22 cellular contexts compared by ENCODE assay signal in genomic region chr5:166677891-166678290, GRCh38.
DNase-seq lines count a peak whose midpoint lies in the region; ATAC-seq and TF ChIP-seq lines count a peak whose summit lies in the region.
"Had no signal": no experiment of that assay in that cellular context is flagged by ENCODE, and none has a peak within 500 bp of the region (broad histone marks: within the 10 kb centered on the region; RNA-seq: fewer than 3 reads in every experiment).

No MANE protein-coding gene starts in this region.

- H2AFZ ChIP-seq in GM23338: no peak overlapping the region

- H3F3A ChIP-seq in GM23338 (replicated peaks; ENCODE audit: low read depth): no peaks in the 10 kb centered on the region

- peaks cover 10% of the 10 kb centered on the region; the same call in 2 of the 3 replicates for H3K9me3 Mint-ChIP-seq in GM23338

- no peak overlapping the region for H3K27ac Mint-ChIP-seq in GM23338
- H3K27ac Mint-ChIP-seq: B cell; CD4-positive, alpha-beta T cell; CD8-positive, alpha-beta T cell had no signal

- H3K9ac ChIP-seq in HUES48 (ENCODE audit: low read depth, low read length): no peak overlapping the region
- H3K9ac ChIP-seq: BLaER1 treated with 17β-estradiol and CSF1 and Interleukin-3, amounts not matched to agents 10 nM and 100 nM had no signal

- no peaks in the 10 kb centered on the region for H3K9me3 ChIP-seq in HUES48 (ENCODE audit: control insufficient read depth, insufficient read depth, low read length)
- H3K9me3 ChIP-seq: A549 had no signal

- H4K20me1 ChIP-seq in GM23338 (replicated peaks; ENCODE audit: insufficient read depth): no peaks in the 10 kb centered on the region
- H4K20me1 ChIP-seq: BLaER1 treated with 17β-estradiol and CSF1 and Interleukin-3, amounts not matched to agents 10 nM and 100 nM had no signal

- ATAC-seq in GM23338 (no peak), GM21390 (IDR thresholded peaks at IDR 0.05; ENCODE audit: unreplicated experiment) (no peak)
- ATAC-seq: A549; CD8-positive, alpha-beta T cell; GM12878 had no signal

- H3K36me3 ChIP-seq in GM23338 (ENCODE audit: insufficient read depth): no peaks in the 10 kb centered on the region
- H3K36me3 ChIP-seq in HUES48 (ENCODE audit: control insufficient read depth, insufficient read depth, low read length): no peaks in the 10 kb centered on the region
- H3K36me3 ChIP-seq: BLaER1 treated with 17β-estradiol and CSF1 and Interleukin-3, amounts not matched to agents 10 nM and 100 nM had no signal

- DNase-seq in GM23338 (ENCODE audit: low spot score) (no peak), amniotic epithelial cell (ENCODE audit: low read depth) (peak; percentile 17), renal cortical epithelial cell (ENCODE audit: low read depth) (peak; percentile 15), T-helper 9 cell (no peak), NCI-H2227 treated with DMSO at 0.1 percent for 48 hours (lab: John Stamatoyannopoulos, UW) (no peak)
- DNase-seq: AML-193; Caco-2; Calu3; CD4-positive, alpha-beta T cell; CD8-positive, alpha-beta T cell; DMS79; DND-41; EL; GDM1 had no signal

- no peaks in the 10 kb centered on the region for H3K27me3 Mint-ChIP-seq in GM23338 (ENCODE audit: insufficient read depth, low read depth, poor library complexity)
- H3K27me3 Mint-ChIP-seq: B cell; CD4-positive, alpha-beta T cell had no signal

- no peaks in the 10 kb centered on the region for H3K27me3 ChIP-seq in GM23338 (ENCODE audit: insufficient read depth)
- no peaks in the 10 kb centered on the region for H3K27me3 ChIP-seq in HUES48 (ENCODE audit: control insufficient read depth, insufficient read depth, low read length)
- H3K27me3 ChIP-seq: BLaER1 treated with 17β-estradiol and CSF1 and Interleukin-3, amounts not matched to agents 10 nM and 100 nM had no signal

- H3K4me1 ChIP-seq in GM23338 (ENCODE audit: insufficient read depth): peaks cover 25% of the 10 kb centered on the region
- peaks cover 24% of the 10 kb centered on the region for H3K4me1 ChIP-seq in HUES48 (ENCODE audit: control insufficient read depth, insufficient read depth, low read length)
- H3K4me1 ChIP-seq: A549, Caco-2 had no signal

- H3K4me3 ChIP-seq in GM23338 (no peak overlapping the region), HUES48 (ENCODE audit: low read depth, low read length) (peak overlapping the region; percentile 35; the same call in 1 of the 2 replicates)
- H3K4me3 ChIP-seq: A549; BLaER1 treated with 17β-estradiol and CSF1 and Interleukin-3, amounts not matched to agents 10 nM and 100 nM; GM12878 had no signal

- peaks cover 19% of the 10 kb centered on the region for H3K4me1 Mint-ChIP-seq in GM23338
- H3K4me1 Mint-ChIP-seq: B cell had no signal

- peaks cover 9% of the 10 kb centered on the region; the same call in 2 of the 3 replicates for H3K36me3 Mint-ChIP-seq in GM23338 (ENCODE audit: low read depth)
- H3K36me3 Mint-ChIP-seq: CD8-positive, alpha-beta T cell had no signal

- peak overlapping the region; percentile 46 for H3K4me2 ChIP-seq in GM23338
- H3K4me2 ChIP-seq: A549; BLaER1 treated with 17β-estradiol and CSF1 and Interleukin-3, amounts not matched to agents 10 nM and 100 nM had no signal

- H3K79me2 ChIP-seq in GM23338 (replicated peaks; ENCODE audit: insufficient read depth): no peaks in the 10 kb centered on the region

- H3K27ac ChIP-seq in GM23338 (ENCODE audit: low read depth) (no peak overlapping the region), HUES48 (ENCODE audit: low read depth, low read length) (peak overlapping the region; percentile 40)
- H3K27ac ChIP-seq: 22Rv1; A549; BLaER1 treated with 17β-estradiol and CSF1 and Interleukin-3, amounts not matched to agents 10 nM and 100 nM; C4-2B had no signal

- no peak for TF ChIP-seq CTCF in GM23338 (conservative IDR thresholded peaks at IDR 0.05; ENCODE audit: low read depth in 2 of 2)

- no peaks in the 10 kb centered on the region for H3K9me2 ChIP-seq in GM23338 (ENCODE audit: insufficient read depth)

- H3K4me3 Mint-ChIP-seq in GM23338: no peak overlapping the region
- H3K4me3 Mint-ChIP-seq: B cell; CD4-positive, alpha-beta T cell; CD8-positive, alpha-beta T cell had no signal

TF ChIP-seq in GM23338, 12 proteins besides CTCF, POLR2A, EP300 and RAD21:
- TF ChIP-seq NANOG (IDR thresholded peaks at IDR 0.05; ENCODE audit: borderline replicate concordance): peak; percentile 45; the same call in 1 of the 2 replicates
- no peak for TF ChIP-seq POLR2AphosphoS5 (IDR thresholded peaks at IDR 0.05; ENCODE audit: low read depth)

Comparison
In these comparisons a context has a peak if more than half of its experiments do, and no peak if none do; other contexts are left out.
1. DNase-seq: peak in amniotic epithelial cell (single experiment) and renal cortical epithelial cell (single experiment); none in GM23338 (single experiment), T-helper 9 cell (single experiment) and NCI-H2227 treated with DMSO at 0.1 percent for 48 hours (single experiment).